ENCODE assay signal across 10 cellular contexts in the genomic region with DNA sequence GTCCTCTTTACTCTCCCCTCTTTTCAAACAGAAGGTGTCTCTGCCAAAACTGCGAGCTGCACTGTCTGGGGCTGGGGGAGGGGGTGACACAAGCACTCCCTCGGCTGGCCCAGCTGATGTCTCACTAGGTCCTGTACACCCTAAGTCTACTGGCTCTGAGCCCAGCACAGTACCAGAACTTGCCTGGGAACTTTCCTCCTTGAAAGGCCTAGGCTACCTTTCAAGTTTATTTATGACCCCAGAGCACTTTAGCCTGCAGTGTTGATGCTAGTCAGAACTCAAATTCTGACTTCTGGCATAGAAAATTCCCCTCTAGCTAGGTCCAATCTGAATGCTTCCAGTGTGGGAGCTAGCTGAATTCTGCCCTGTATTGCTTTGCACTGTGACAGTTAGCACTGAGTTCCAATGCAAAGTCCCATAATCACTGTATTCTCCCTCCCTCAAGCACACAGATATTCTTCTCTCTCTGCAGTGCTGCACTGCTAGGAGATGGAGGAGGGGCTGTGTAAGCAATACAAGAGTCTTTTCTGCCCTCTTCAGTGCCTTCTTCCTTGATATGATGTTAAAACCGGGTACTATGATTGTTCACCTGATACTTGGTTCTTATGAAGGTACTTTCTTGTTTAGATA. TPM values are rescaled to one million over a fixed set of nuclear protein-coding genes. Genes with fewer than 3 reads are reported as not detected.
DNase-seq lines count a peak whose midpoint lies in the region; ATAC-seq and TF ChIP-seq lines count a peak whose summit lies in the region.
"Had no signal": no experiment of that assay in that cellular context is flagged by ENCODE, and none has a peak within 500 bp of the region (broad histone marks: within the 10 kb centered on the region; RNA-seq: fewer than 3 reads in every experiment).

No MANE protein-coding gene starts in this region.

- H2BK120ac ChIP-seq in trophoblast cell (ENCODE audit: insufficient read depth, low read length, poor library complexity) = peak overlapping the region; percentile 95

- DNase-seq in DMS 273 treated with DMSO at 0.1 percent for 48 hours (lab: John Stamatoyannopoulos, UW) (peak; percentile 73), OCI-M1 (lab: John Stamatoyannopoulos, UW) (peak; percentile 93), fibroblast of the aortic adventitia (ENCODE audit: low read depth) (peak; percentile 61), trophoblast cell (peak in 1 of 2 donors; percentile 21), SK-N-DZ (ENCODE audit: low spot score) (no peak), AG08395 (ENCODE audit: low spot score) (no peak)
- DNase-seq: activated CD8-positive, alpha-beta memory T cell treated with anti-CD3 and anti-CD28 coated beads for 24 hours; stimulated activated naive CD8-positive, alpha-beta T cell treated with anti-CD3 and anti-CD28 coated beads, Interleukin-15, amount 100 ng/mL, for 72 hours had no signal

- H3K79me1 ChIP-seq in trophoblast cell (ENCODE audit: low read length) = peaks cover 13% of the 10 kb centered on the region

- H3K4me2 ChIP-seq in trophoblast cell (ENCODE audit: low read length) = peak overlapping the region; percentile 32

- H3K9ac ChIP-seq in trophoblast cell (ENCODE audit: low read length) = no peak overlapping the region

- TF ChIP-seq CTCF in fibroblast of the aortic adventitia (IDR thresholded peaks at IDR 0.05; ENCODE audit: insufficient read depth, low read length) = no peak

- WGBS in trophoblast cell (ENCODE audit: extremely low coverage, insufficient coverage, insufficient read length) = no CpG with 5 or more reads among the region's 3 CpGs

- peak overlapping the region; percentile 88 for H4K8ac ChIP-seq in trophoblast cell (ENCODE audit: low read depth, low read length)

- H4K12ac ChIP-seq in trophoblast cell (ENCODE audit: low read depth, low read length) = peak overlapping the region; percentile 82

- no peaks in the 10 kb centered on the region for H3K27me3 ChIP-seq in trophoblast cell (ENCODE audit: insufficient read depth, low read length)

- ATAC-seq in GM18907 (IDR thresholded peaks at IDR 0.05; ENCODE audit: unreplicated experiment) (no peak), HG02678 (IDR thresholded peaks at IDR 0.05; ENCODE audit: unreplicated experiment) (no peak)
- ATAC-seq: stimulated activated naive CD8-positive, alpha-beta T cell treated with anti-CD3 and anti-CD28 coated beads, Interleukin-15, amount 100 ng/mL, for 72 hours had no signal

- H2AK5ac ChIP-seq in trophoblast cell (ENCODE audit: low read length) = no peak overlapping the region

- H4K91ac ChIP-seq in trophoblast cell (ENCODE audit: low read depth, low read length) = peak overlapping the region; percentile 96

- H3K9me3 ChIP-seq in trophoblast cell (ENCODE audit: insufficient read depth, low read depth, low read length) = no peaks in the 10 kb centered on the region

- peaks cover 2% of the 10 kb centered on the region for H3K79me2 ChIP-seq in trophoblast cell (ENCODE audit: control insufficient read depth, insufficient read depth, low read length, poor library complexity)

- H3K4me3 ChIP-seq in fibroblast of the aortic adventitia (ENCODE audit: low read depth, low read length) (peak overlapping the region; percentile 34), trophoblast cell (ENCODE audit: low read depth, low read length) (no peak overlapping the region)

- peak overlapping the region; percentile 92 for H3K14ac ChIP-seq in trophoblast cell (ENCODE audit: low read length)

- peak overlapping the region; percentile 88 for H2AFZ ChIP-seq in trophoblast cell (ENCODE audit: insufficient read depth, low read length, poor library complexity)

- peak overlapping the region; percentile 94 for H2BK5ac ChIP-seq in trophoblast cell (ENCODE audit: low read depth, low read length, poor library complexity)

- H3K18ac ChIP-seq in trophoblast cell (ENCODE audit: low read length) = peak overlapping the region; percentile 94

- H3K27ac ChIP-seq in trophoblast cell (ENCODE audit: low read depth, low read length) = peak overlapping the region; percentile 98

- H3K4ac ChIP-seq in trophoblast cell (ENCODE audit: low read depth, low read length) = peak overlapping the region; percentile 69

- peak overlapping the region; percentile 88 for H2BK12ac ChIP-seq in trophoblast cell (ENCODE audit: low read length)

- H3K4me1 ChIP-seq in trophoblast cell (ENCODE audit: control insufficient read depth in 1 of 2, insufficient read depth in 2 of 2, low read length in 2 of 2) = peaks cover 10 to 16% of the 10 kb centered on the region in 2 experiments

- no peak overlapping the region for H3K23ac ChIP-seq in trophoblast cell (ENCODE audit: low read length)

- no peaks in the 10 kb centered on the region for H3K36me3 ChIP-seq in trophoblast cell (ENCODE audit: control insufficient read depth in 1 of 2, insufficient read depth in 2 of 2, low read length in 2 of 2)

RNA-seq across cellular contexts. Expression of a gene that starts 10.5 kb away (rescaled TPM):
- total RNA-seq in fibroblast of the aortic adventitia (ENCODE audit: low replicate concordance) = 47.5 and 48.2 TPM in 2 replicates
- polyA plus RNA-seq in trophoblast cell (2013) = 81.8 and 92.1 TPM in 2 replicates
- polyA plus RNA-seq in SK-N-DZ (2014; cell fraction: cytosol; rRNA removed) = 0.35 TPM in 1 of 2 replicates, not detected in the other
- 0.31 and 0.91 TPM in 2 replicates for polyA plus RNA-seq in SK-N-DZ (2014; cell fraction: nucleus; rRNA removed)

Comparison
In these comparisons a context has a peak if more than half of its experiments do, and no peak if none do; other contexts are left out.
1. DNase-seq: peak in DMS 273 treated with DMSO at 0.1 percent for 48 hours (single experiment), OCI-M1 (single experiment) and fibroblast of the aortic adventitia (single experiment); none in SK-N-DZ (single experiment) and AG08395 (single experiment).